ENCODE assay signal across 9 cellular contexts in genomic region chr14:61671086-61671485, GRCh38. TPM values are rescaled to one million over a fixed set of nuclear protein-coding genes. Genes with fewer than 3 reads are reported as not detected.
A peak's percentile ranks its signal among the peaks of the same experiment; 100 is the strongest.
DNase-seq lines count a peak whose midpoint lies in the region; ATAC-seq and TF ChIP-seq lines count a peak whose summit lies in the region.
"Had no signal": no experiment of that assay in that cellular context is flagged by ENCODE, and none has a peak within 500 bp of the region (broad histone marks: within the 10 kb centered on the region; RNA-seq: fewer than 3 reads in every experiment).

No MANE protein-coding gene starts in this region.

- H3K36me3 ChIP-seq in Loucy (ENCODE audit: insufficient read depth, low read length) (no peaks in the 10 kb centered on the region), osteoblast (ENCODE audit: insufficient read depth, low read length) (no peaks in the 10 kb centered on the region)

- peaks cover 13% of the 10 kb centered on the region for H3K4me1 ChIP-seq in Loucy (ENCODE audit: insufficient read depth, low read length, poor library complexity, severe bottlenecking)
- no peaks in the 10 kb centered on the region for H3K4me1 ChIP-seq in osteoblast (ENCODE audit: insufficient read depth, low read length)

- H3K27ac Mint-ChIP-seq in memory B cell, result no peak overlapping the region
- H3K27ac Mint-ChIP-seq: HFFc6 had no signal

- H3K9ac ChIP-seq in Loucy (ENCODE audit: low read depth, low read length, poor library complexity, severe bottlenecking), result peak overlapping the region; percentile 6

- TF ChIP-seq CTCF in Loucy (conservative IDR thresholded peaks at IDR 0.05; ENCODE audit: low read length), result no peak
- TF ChIP-seq CTCF in osteoblast (IDR thresholded peaks at IDR 0.05; ENCODE audit: extremely low read depth, low read depth, low read length), result no peak

- no peaks in the 10 kb centered on the region for H3K9me3 ChIP-seq in Loucy (ENCODE audit: insufficient read depth, low read depth, low read length)
- no peaks in the 10 kb centered on the region for H3K9me3 ChIP-seq in osteoblast (ENCODE audit: low read depth, low read length)

- H3K4me1 Mint-ChIP-seq in memory B cell, result peaks cover 16% of the 10 kb centered on the region

- ATAC-seq in GM18508 (IDR thresholded peaks at IDR 0.05; ENCODE audit: insufficient read depth, unreplicated experiment) (peak; percentile 67), GM21786 (IDR thresholded peaks at IDR 0.05; ENCODE audit: unreplicated experiment) (peak; percentile 88), memory B cell (ENCODE audit: low read depth) (peak; percentile 91)

- peak in 1 of 2 donors; percentile 22 for DNase-seq in memory B cell (ENCODE audit: low spot score in 2 of 2)
- no peak for DNase-seq in NCI-H187 (lab: John Stamatoyannopoulos, UW)
- no peak for DNase-seq in NK-92 (lab: John Stamatoyannopoulos, UW; ENCODE audit: unreplicated experiment)
- DNase-seq in osteoblast (ENCODE audit: insufficient read length, low spot score, missing footprints), result no peak
- DNase-seq in T1000 (lab: John Stamatoyannopoulos, UW), result no peak
- DNase-seq: HFFc6 had no signal

- H3K4me3 Mint-ChIP-seq in memory B cell, result peak overlapping the region; percentile 43
- H3K4me3 Mint-ChIP-seq: HFFc6 had no signal

- no peaks in the 10 kb centered on the region for H3K9me3 Mint-ChIP-seq in memory B cell
- H3K9me3 Mint-ChIP-seq: HFFc6 had no signal

- no peaks in the 10 kb centered on the region for H3K79me2 ChIP-seq in Loucy (ENCODE audit: insufficient read depth, low read length)
- H3K79me2 ChIP-seq in osteoblast (ENCODE audit: insufficient read depth, low read length), result no peaks in the 10 kb centered on the region

- H3K27ac ChIP-seq in osteoblast (ENCODE audit: low read depth, low read length), result no peak overlapping the region

- H3K4me2 ChIP-seq in Loucy (ENCODE audit: low read depth, low read length, poor library complexity, severe bottlenecking) (peak overlapping the region; percentile 8), osteoblast (ENCODE audit: insufficient read depth, low read length) (no peak overlapping the region)

- no peaks in the 10 kb centered on the region for H3K36me3 Mint-ChIP-seq in memory B cell

- H3K27me3 ChIP-seq in Loucy (ENCODE audit: insufficient read depth, low read length, poor library complexity, severe bottlenecking) (no peaks in the 10 kb centered on the region), osteoblast (ENCODE audit: insufficient read depth, low read length) (no peaks in the 10 kb centered on the region)

- no peaks in the 10 kb centered on the region for H3F3A ChIP-seq in Loucy (ENCODE audit: low read depth)

- H3K9me2 ChIP-seq in Loucy (replicated peaks; ENCODE audit: low read depth, low read length), result no peaks in the 10 kb centered on the region

- peak overlapping the region; percentile 35; the same call in 1 of the 2 replicates for H2AFZ ChIP-seq in Loucy (ENCODE audit: low read length)
- H2AFZ ChIP-seq in osteoblast (ENCODE audit: low read length), result no peak overlapping the region

- H3K4me3 ChIP-seq in Loucy (ENCODE audit: low read length, poor library complexity, severe bottlenecking) (peak overlapping the region; percentile 15), osteoblast (ENCODE audit: insufficient read depth, low read length) (no peak overlapping the region)

- no peaks in the 10 kb centered on the region for H3K27me3 Mint-ChIP-seq in memory B cell

- H4K20me1 ChIP-seq in Loucy (ENCODE audit: insufficient read depth, low read length, poor library complexity, severe bottlenecking) (no peaks in the 10 kb centered on the region), osteoblast (ENCODE audit: insufficient read depth, low read length) (no peaks in the 10 kb centered on the region)

RNA-seq across cellular contexts. Expression of gene HIF1A, which starts 24.2 kb away (rescaled TPM):
- 611 and 816 TPM in 2 replicates for total RNA-seq in osteoblast
